In genomic region chr20:34375977-34376430, GRCh38 we compare ENCODE assay signal across 17 cellular contexts. TPM values are rescaled to one million over a fixed set of nuclear protein-coding genes. Genes with fewer than 3 reads are reported as not detected.
DNase-seq lines count a peak whose midpoint lies in the region; ATAC-seq and TF ChIP-seq lines count a peak whose summit lies in the region.
"Had no signal": no experiment of that assay in that cellular context is flagged by ENCODE, and none has a peak within 500 bp of the region (broad histone marks: within the 10 kb centered on the region; RNA-seq: fewer than 3 reads in every experiment).

No MANE protein-coding gene starts in this region.

- H3K79me2 ChIP-seq in mesendoderm (ENCODE audit: control insufficient read depth, insufficient read depth, low read length), result peaks cover 23% of the 10 kb centered on the region

- no peak overlapping the region for H2AK5ac ChIP-seq in mesendoderm (ENCODE audit: low read length)

- in situ Hi-C loops in KBM-7 (cut with MboI; ENCODE audit: low pct_unique_long_range_greater_than_20kb, low sequenced_read_pairs), result no loop called here

- H3K4me1 ChIP-seq in mesendoderm (ENCODE audit: control insufficient read depth, low read depth, low read length), result no peaks in the 10 kb centered on the region
- H3K4me1 ChIP-seq: SJCRH30 had no signal

- H2BK5ac ChIP-seq in mesendoderm (ENCODE audit: low read length), result no peak overlapping the region

- H2BK120ac ChIP-seq in mesendoderm (ENCODE audit: low read depth, low read length), result no peak overlapping the region

- ATAC-seq in GM21737 (IDR thresholded peaks at IDR 0.05; ENCODE audit: unreplicated experiment) (no peak), HG03469 (IDR thresholded peaks at IDR 0.05; ENCODE audit: unreplicated experiment) (no peak)
- ATAC-seq: activated CD8-positive, alpha-beta memory T cell treated with anti-CD3 and anti-CD28 coated beads, Interleukin-2, amount 10 ng/mL, durations not matched to agents 7 days and 5 days; left lung had no signal

- peak overlapping the region; percentile 79 for H3K27ac ChIP-seq in VCaP
- H3K27ac ChIP-seq in mesendoderm (ENCODE audit: low read depth, low read length), result no peak overlapping the region
- H3K27ac ChIP-seq: left lung, SJCRH30, WERI-Rb-1 had no signal

- no peak overlapping the region for H3K18ac ChIP-seq in mesendoderm (ENCODE audit: low read length)

- no peak overlapping the region for H3K9ac ChIP-seq in mesendoderm (ENCODE audit: low read length)

- H3K56ac ChIP-seq in mesendoderm (ENCODE audit: low read length), result peak overlapping the region; percentile 34

- no peak overlapping the region for H3K4ac ChIP-seq in mesendoderm (ENCODE audit: low read depth, low read length)

- H3K4me2 ChIP-seq in mesendoderm (ENCODE audit: low read length), result no peak overlapping the region
- H3K4me2 ChIP-seq: smooth muscle cell had no signal

- DNase-seq in DMS53 treated with DMSO at 0.1 percent for 48 hours (lab: John Stamatoyannopoulos, UW; ENCODE audit: unreplicated experiment), result peak; percentile 29
- DNase-seq in KBM-7, result peak; percentile 37
- no peak for DNase-seq in mesendoderm
- DNase-seq in activated gamma-delta T cell treated with Interleukin-2 at 50 U/mL for 16 hours, result no peak
- DNase-seq in effector CD4-positive, alpha-beta T cell, result no peak
- DNase-seq: activated CD8-positive, alpha-beta memory T cell treated with anti-CD3 and anti-CD28 coated beads, Interleukin-2, amount 10 ng/mL, durations not matched to agents 7 days and 5 days; glutamatergic neuron; H7; left lung; MM.1S; NCI-H774; SJCRH30; WERI-Rb-1 had no signal

- no peak overlapping the region for H3K23ac ChIP-seq in mesendoderm (ENCODE audit: low read length)

- H3K4me3 ChIP-seq in mesendoderm (ENCODE audit: low read length), result no peak overlapping the region
- H3K4me3 ChIP-seq: left lung, SJCRH30, smooth muscle cell had no signal

- H4K8ac ChIP-seq in mesendoderm (ENCODE audit: low read depth, low read length), result no peak overlapping the region

- H2BK15ac ChIP-seq in mesendoderm (replicated peaks; ENCODE audit: low read depth), result no peak overlapping the region

- WGBS in mesendoderm (ENCODE audit: extremely low coverage, insufficient coverage, low lambda C conversion rate), result no CpG with 5 or more reads among the region's 5 CpGs

- H3K27me3 ChIP-seq in mesendoderm (ENCODE audit: insufficient read depth, low read length, poor library complexity), result no peaks in the 10 kb centered on the region
- H3K27me3 ChIP-seq: left lung, SJCRH30 had no signal

- H4K5ac ChIP-seq in mesendoderm (ENCODE audit: low read length), result no peak overlapping the region

- H3K36me3 ChIP-seq in mesendoderm (ENCODE audit: control insufficient read depth, insufficient read depth, low read length), result peaks cover 4% of the 10 kb centered on the region

- no peak for TF ChIP-seq CTCF in VCaP (conservative IDR thresholded peaks at IDR 0.05)

- peaks cover 6% of the 10 kb centered on the region for H3K79me1 ChIP-seq in mesendoderm (ENCODE audit: low read length)

RNA-seq across cellular contexts. Expression of gene ITCH, which starts 12.9 kb away (rescaled TPM):
- polyA plus RNA-seq in mesendoderm (2013, experiment 1 of 2), result 18.3 TPM
- polyA plus RNA-seq in mesendoderm (2013, experiment 2 of 2), result 18.5 TPM

Comparison
In these comparisons a context has a peak if more than half of its experiments do, and no peak if none do; other contexts are left out.
1. DNase-seq: peak in DMS53 treated with DMSO at 0.1 percent for 48 hours (single experiment) and KBM-7 (single experiment); none in mesendoderm (single experiment), activated gamma-delta T cell treated with Interleukin-2 at 50 U/mL for 16 hours (single experiment) and effector CD4-positive, alpha-beta T cell (single experiment).